9 cellular contexts compared by ENCODE assay signal in genomic region chr12:48104531-48104930, GRCh38. TPM values are rescaled to one million over a fixed set of nuclear protein-coding genes. Genes with fewer than 3 reads are reported as not detected.
DNase-seq lines count a peak whose midpoint lies in the region; FAIRE-seq and TF ChIP-seq lines count a peak whose summit lies in the region.
"Had no signal": no experiment of that assay in that cellular context is flagged by ENCODE, and none has a peak within 500 bp of the region (broad histone marks: within the 10 kb centered on the region; RNA-seq: fewer than 3 reads in every experiment).

No MANE protein-coding gene starts in this region.

- H3K27me3 ChIP-seq in H1 (replicated peaks in 1 of 4; ENCODE audit: control insufficient read depth in 3 of 4, extremely low read depth in 1 of 4, insufficient read depth in 3 of 4, low read length in 3 of 4) (no peaks in the 10 kb centered on the region; a peak in 2 of 7 replicates), rectal smooth muscle tissue (ENCODE audit: control insufficient read depth, insufficient read depth, low read length) (no peaks in the 10 kb centered on the region), testis (no peaks in the 10 kb centered on the region), neuronal stem cell (ENCODE audit: control insufficient read depth in 3 of 3, insufficient read depth in 3 of 3, low read depth in 1 of 3, low read length in 3 of 3) (no peaks in the 10 kb centered on the region)

- H2BK15ac ChIP-seq in H1 (ENCODE audit: low read length) (no peak overlapping the region), neuronal stem cell (ENCODE audit: low read length) (no peak overlapping the region)

- peak; percentile 53 for DNase-seq in DMS53 (lab: John Stamatoyannopoulos, UW)
- no peak for DNase-seq in DMS53 treated with DMSO at 0.1 percent for 48 hours (lab: John Stamatoyannopoulos, UW; ENCODE audit: unreplicated experiment)
- peak; percentile 17 for DNase-seq in NCI-H69 (lab: John Stamatoyannopoulos, UW)
- DNase-seq in H1 (ENCODE audit: low read depth in 1 of 2, low spot score in 2 of 2), result no peak
- DNase-seq in testis, result no peak
- DNase-seq in neuronal stem cell (ENCODE audit: low spot score), result no peak
- DNase-seq in pons (ENCODE audit: low spot score), result no peak

- H3K23me2 ChIP-seq in H1 (ENCODE audit: low read depth, low read length), result 0 out of 2 replicates have a peak, but pooled peaks cover 2% of the 10 kb centered on the region

- no peak overlapping the region for H4K91ac ChIP-seq in H1 (replicated peaks; ENCODE audit: insufficient read length, low read length)
- H4K91ac ChIP-seq in neuronal stem cell (ENCODE audit: low read depth, low read length, poor library complexity), result no peak overlapping the region

- H3K23ac ChIP-seq in H1 (ENCODE audit: insufficient read length) (no peak overlapping the region), neuronal stem cell (ENCODE audit: low read depth, low read length, poor library complexity) (no peak overlapping the region)

- POLR2A ChIA-PET in H1 (lab: Charles Lee; ENCODE audit: partially characterized antibody), result interaction anchor here (1.7 to 7.5 kb wide), 3 partner anchors 15 to 53 kb away, joined by 5 to 56 read pairs (median 21); partner anchors contain the start of genes ASB8 and PFKM

- no peaks in the 10 kb centered on the region for H3K36me3 ChIP-seq in H1 (ENCODE audit: control insufficient read depth in 2 of 4, insufficient read depth in 4 of 4, low read length in 3 of 4)
- no peaks in the 10 kb centered on the region for H3K36me3 ChIP-seq in rectal smooth muscle tissue (ENCODE audit: control insufficient read depth, insufficient read depth, low read length)
- no peaks in the 10 kb centered on the region for H3K36me3 ChIP-seq in testis (ENCODE audit: low read depth, missing control alignments)
- H3K36me3 ChIP-seq in neuronal stem cell (replicated peaks in 1 of 2; ENCODE audit: control insufficient read depth in 2 of 2, insufficient read depth in 2 of 2, low read length in 2 of 2), result peaks cover 0 to 17% of the 10 kb centered on the region in 2 donors

- TF ChIP-seq RAD21 in H1 (IDR thresholded peaks at IDR 0.05 in 1 of 2, conservative IDR thresholded peaks at IDR 0.05 in 1 of 2; ENCODE audit: low read depth in 2 of 2, low read length in 2 of 2), result no peak

- H4K8ac ChIP-seq in H1 (ENCODE audit: extremely low read depth, insufficient read depth, low read length), result no peak overlapping the region
- no peak overlapping the region for H4K8ac ChIP-seq in neuronal stem cell (ENCODE audit: low read depth, low read length)

- H2BK12ac ChIP-seq in H1 (ENCODE audit: low read depth, low read length), result no peak overlapping the region
- no peak overlapping the region for H2BK12ac ChIP-seq in neuronal stem cell (ENCODE audit: low read length)

- H3K9ac ChIP-seq in H1 (replicated peaks in 1 of 4; ENCODE audit: extremely low read depth in 1 of 4, low read depth in 3 of 4, low read length in 3 of 4) (peak overlapping the region in 1 of 4 experiments; percentile 35; a peak in 2 of 7 replicates), rectal smooth muscle tissue (ENCODE audit: low read length) (no peak overlapping the region), neuronal stem cell (ENCODE audit: low read depth, low read length, poor library complexity) (no peak overlapping the region)

- TF ChIP-seq CTCF in H1 (IDR thresholded peaks at IDR 0.05; ENCODE audit: control extremely low read depth in 1 of 3, insufficient read depth in 1 of 3, low read depth in 1 of 3, low read length in 3 of 3) (no peak), testis (IDR thresholded peaks at IDR 0.05) (no peak)

- no peaks in the 10 kb centered on the region for H4K20me1 ChIP-seq in H1 (replicated peaks in 1 of 2; ENCODE audit: control insufficient read depth in 1 of 2, insufficient read depth in 2 of 2, low read length in 2 of 2)

- no peak overlapping the region for H4K5ac ChIP-seq in H1 (ENCODE audit: insufficient read length, low read depth, low read length)

- no peak overlapping the region for H2BK5ac ChIP-seq in H1 (ENCODE audit: low read depth, low read length)
- H2BK5ac ChIP-seq in neuronal stem cell (ENCODE audit: low read length), result no peak overlapping the region

- no peak overlapping the region for H3K56ac ChIP-seq in H1 (replicated peaks; ENCODE audit: insufficient read length, low read depth, low read length)

- H3K4me2 ChIP-seq in H1 (ENCODE audit: insufficient read depth in 1 of 2, low read depth in 2 of 2, low read length in 2 of 2) (peak overlapping the region; percentile 84 to 90), neuronal stem cell (ENCODE audit: insufficient read depth, low read length, poor library complexity, severe bottlenecking) (no peak overlapping the region)

- no peak overlapping the region for H2BK20ac ChIP-seq in H1 (ENCODE audit: low read length)

- H3K14ac ChIP-seq in H1 (ENCODE audit: insufficient read length), result no peak overlapping the region
- H3K14ac ChIP-seq in neuronal stem cell (ENCODE audit: low read length), result no peak overlapping the region

- no peak overlapping the region for H2AK5ac ChIP-seq in H1 (ENCODE audit: low read depth, low read length)
- no peak overlapping the region for H2AK5ac ChIP-seq in neuronal stem cell (ENCODE audit: low read depth, low read length)

- H3K79me1 ChIP-seq in H1 (ENCODE audit: low read depth, low read length), result peaks cover 3% of the 10 kb centered on the region; the same call in 1 of the 2 replicates
- no peaks in the 10 kb centered on the region for H3K79me1 ChIP-seq in neuronal stem cell (ENCODE audit: low read depth, low read length)

- peaks cover 6 to 52% of the 10 kb centered on the region in 2 experiments; a peak in 3 of 4 replicates for H3K79me2 ChIP-seq in H1 (ENCODE audit: control insufficient read depth in 1 of 2, insufficient read depth in 2 of 2, low read length in 2 of 2)

- TF ChIP-seq POLR2A in H1 (IDR thresholded peaks at IDR 0.05; ENCODE audit: control extremely low read depth in 1 of 2, low read depth in 2 of 2, low read length in 2 of 2), result no peak
- no peak for TF ChIP-seq POLR2A in testis (IDR thresholded peaks at IDR 0.05)

- 90% methylated on average over 4 of the region's 4 CpGs; no CpG with 5 or more reads in 1 of the 2 experiments for WGBS in H1 (ENCODE audit: extremely low coverage in 1 of 2, insufficient coverage in 1 of 2, insufficient read length in 1 of 2, insufficient replicate concordance in 2 of 2, low coverage in 1 of 2, low lambda C conversion rate in 2 of 2, missing lambda C conversion rate in 1 of 2), 2 experiments
- 40 to 58% methylated on average over 4 of the region's 4 CpGs for WGBS in testis, 2 donors
- 100% methylated on average over 2 of the region's 4 CpGs; no CpG with 5 or more reads in 1 of the 2 donors for WGBS in neuronal stem cell (ENCODE audit: extremely low coverage in 2 of 2, insufficient read length in 2 of 2, insufficient replicate concordance in 1 of 2), 2 donors

- intact Hi-C loops in testis (cut with DNase I; ENCODE audit: low total_unique reads), result no loop called here

- H3K4me3 ChIP-seq in H1 (ENCODE audit: extremely low read depth in 1 of 4, insufficient read depth in 2 of 4, low read depth in 3 of 4, low read length in 4 of 4) (peak overlapping the region; percentile 93 to 99 (median 96); a peak in 7 of 8 replicates), rectal smooth muscle tissue (ENCODE audit: low read length) (peak overlapping the region; percentile 43), testis (peak overlapping the region in 1 of 2 donors; percentile 87), neuronal stem cell (ENCODE audit: low read length in 2 of 2) (peak overlapping the region in 1 of 2 donors; percentile 71)

- no peak for TF ChIP-seq EP300 in H1 (IDR thresholded peaks at IDR 0.05; ENCODE audit: borderline replicate concordance in 1 of 2, low read depth in 2 of 2, low read length in 2 of 2)

- H2AFZ ChIP-seq in H1 (ENCODE audit: low read length) (no peak overlapping the region), neuronal stem cell (ENCODE audit: low read length) (no peak overlapping the region)

- H3K9me3 ChIP-seq in H1 (ENCODE audit: insufficient read depth in 2 of 2, low read depth in 1 of 2, low read length in 1 of 2) (no peaks in the 10 kb centered on the region), testis (no peaks in the 10 kb centered on the region), neuronal stem cell (replicated peaks in 1 of 2; ENCODE audit: control insufficient read depth in 2 of 2, insufficient read depth in 1 of 2, low read depth in 1 of 2, low read length in 2 of 2) (no peaks in the 10 kb centered on the region)

- peaks cover 0 to 6% (median 3%) of the 10 kb centered on the region in 4 experiments; a peak in 4 of 7 replicates for H3K4me1 ChIP-seq in H1 (replicated peaks in 1 of 4; ENCODE audit: control insufficient read depth in 3 of 4, insufficient read depth in 4 of 4, low read length in 3 of 4)
- H3K4me1 ChIP-seq in rectal smooth muscle tissue (ENCODE audit: control insufficient read depth, insufficient read depth, low read length), result peaks cover 15% of the 10 kb centered on the region
- peaks cover 15% of the 10 kb centered on the region for H3K4me1 ChIP-seq in testis
- H3K4me1 ChIP-seq in neuronal stem cell (ENCODE audit: control insufficient read depth in 2 of 2, insufficient read depth in 1 of 2, low read depth in 1 of 2, low read length in 2 of 2), result peaks cover 4 to 10% of the 10 kb centered on the region in 2 donors

- no peak overlapping the region for H3K27ac ChIP-seq in H1 (ENCODE audit: low read depth, low read length)
- H3K27ac ChIP-seq in rectal smooth muscle tissue (ENCODE audit: low read depth, low read length), result no peak overlapping the region
- no peak overlapping the region for H3K27ac ChIP-seq in testis
- no peak overlapping the region for H3K27ac ChIP-seq in neuronal stem cell (replicated peaks; ENCODE audit: low read length)

- no peak overlapping the region for H3K18ac ChIP-seq in H1 (ENCODE audit: extremely low read depth, low read length)
- H3K18ac ChIP-seq in neuronal stem cell (ENCODE audit: low read length), result no peak overlapping the region

- no peak overlapping the region for H2BK120ac ChIP-seq in H1 (replicated peaks; ENCODE audit: low read depth, low read length)
- H2BK120ac ChIP-seq in neuronal stem cell (ENCODE audit: low read depth, low read length), result no peak overlapping the region

- FAIRE-seq in H1 (lab: Jason Lieb, UNC), result no peak
- FAIRE-seq: A204.1 had no signal

- H3K4ac ChIP-seq in H1 (replicated peaks; ENCODE audit: insufficient read length, low read depth, low read length) (no peak overlapping the region), neuronal stem cell (ENCODE audit: low read length) (no peak overlapping the region)

- CTCF ChIA-PET in H1 (lab: Charles Lee; ENCODE audit: partially characterized antibody), result interaction anchor here (0.6 to 1.7 kb wide), 3 partner anchors 15 to 213 kb away, joined by 3 to 5 read pairs (median 3); no protein-coding TSS in a partner anchor

RNA-seq across cellular contexts. Expression of gene SENP1, which starts 1.3 kb away (rescaled TPM):
- total RNA-seq in H1 (2021; fragmentation: NEBNext Ultra II Directional; extraction: Animal tissue kit (Norgen Biotek cat#: 25700)), result 29.8 and 31.5 TPM in 2 replicates
- polyA plus RNA-seq in H1 (2011; rRNA removed), result 9.5 and 14.2 TPM in 2 replicates
- 12.6 TPM for polyA plus RNA-seq in H1 (2011; cell fraction: cytosol; rRNA removed)
- 9.8 TPM for polyA plus RNA-seq in H1 (2011; cell fraction: nucleus; rRNA removed)
- polyA plus RNA-seq in H1 (2012, experiment 1 of 2), result 9.6 to 15.5 TPM (median 12.5 TPM) in 4 replicates
- polyA plus RNA-seq in H1 (2012, experiment 2 of 2), result 1.3 TPM
- 16.9 TPM for polyA plus RNA-seq in H1 (2013, experiment 1 of 2)
- 16.0 TPM for polyA plus RNA-seq in H1 (2013, experiment 2 of 2)
- 40.5 and 56.9 TPM in 2 replicates for polyA minus RNA-seq in H1 (2011; rRNA and poly(A)+ RNA removed)
- polyA minus RNA-seq in H1 (2011; cell fraction: cytosol; rRNA and poly(A)+ RNA removed), result 20.7 TPM
- polyA minus RNA-seq in H1 (2011; cell fraction: nucleus; rRNA and poly(A)+ RNA removed), result 39.5 TPM
- total RNA-seq in testis, result 100 to 1,000 TPM in 1 of 2 donors, 10 to 100 TPM in 1; 84.2 to 105 TPM
- polyA plus RNA-seq in testis (ENCODE audit: insufficient read depth, low read depth, low replicate concordance), result 148 TPM
- 20.2 TPM for polyA plus RNA-seq in neuronal stem cell (2013, experiment 1 of 2)
- polyA plus RNA-seq in neuronal stem cell (2013, experiment 2 of 2), result 20.8 TPM

RNA-seq across cellular contexts. Expression of gene PFKM, which starts 14.6 kb away (rescaled TPM):
- total RNA-seq in H1 (2021; fragmentation: NEBNext Ultra II Directional; extraction: Animal tissue kit (Norgen Biotek cat#: 25700)), result 106 and 109 TPM in 2 replicates
- polyA plus RNA-seq in H1 (2011; rRNA removed) (62.6 and 73.7 TPM in 2 replicates), testis (ENCODE audit: insufficient read depth, low read depth, low replicate concordance) (190 TPM)
- 88.9 TPM for polyA plus RNA-seq in H1 (2011; cell fraction: cytosol; rRNA removed)
- 120 TPM for polyA plus RNA-seq in H1 (2011; cell fraction: nucleus; rRNA removed)
- 119 to 125 TPM (median 122 TPM) in 4 replicates for polyA plus RNA-seq in H1 (2012, experiment 1 of 2)
- polyA plus RNA-seq in H1 (2012, experiment 2 of 2), result 25.5 TPM
- polyA plus RNA-seq in H1 (2013, experiment 1 of 2), result 35.6 TPM
- polyA plus RNA-seq in H1 (2013, experiment 2 of 2), result 32.4 TPM
- 127 and 159 TPM in 2 replicates for polyA minus RNA-seq in H1 (2011; rRNA and poly(A)+ RNA removed)
- 44.6 TPM for polyA minus RNA-seq in H1 (2011; cell fraction: cytosol; rRNA and poly(A)+ RNA removed)
- 92.9 TPM for polyA minus RNA-seq in H1 (2011; cell fraction: nucleus; rRNA and poly(A)+ RNA removed)
- total RNA-seq in testis, result 100 to 1,000 TPM in 1 of 2 donors, 10 to 100 TPM in 1; 99.6 to 104 TPM
- 68.0 TPM for polyA plus RNA-seq in neuronal stem cell (2013, experiment 1 of 2)
- polyA plus RNA-seq in neuronal stem cell (2013, experiment 2 of 2), result 69.3 TPM

RNA-seq across cellular contexts. Expression of gene ASB8, which starts 52.8 kb away (rescaled TPM):
- 8.1 and 8.3 TPM in 2 replicates for total RNA-seq in H1 (2021; fragmentation: NEBNext Ultra II Directional; extraction: Animal tissue kit (Norgen Biotek cat#: 25700))
- polyA plus RNA-seq in H1 (2011; rRNA removed), result 3.8 and 4.2 TPM in 2 replicates
- 7.7 TPM for polyA plus RNA-seq in H1 (2011; cell fraction: cytosol; rRNA removed)
- polyA plus RNA-seq in H1 (2011; cell fraction: nucleus; rRNA removed), result 5.0 TPM
- 7.5 to 10.4 TPM (median 8.3 TPM) in 4 replicates for polyA plus RNA-seq in H1 (2012, experiment 1 of 2)
- 5.9 TPM for polyA plus RNA-seq in H1 (2012, experiment 2 of 2)
- polyA plus RNA-seq in H1 (2013, experiment 1 of 2), result 4.8 TPM
- polyA plus RNA-seq in H1 (2013, experiment 2 of 2), result 4.6 TPM
- 12.5 and 15.9 TPM in 2 replicates for polyA minus RNA-seq in H1 (2011; rRNA and poly(A)+ RNA removed)
- polyA minus RNA-seq in H1 (2011; cell fraction: cytosol; rRNA and poly(A)+ RNA removed), result 3.4 TPM
- 7.7 TPM for polyA minus RNA-seq in H1 (2011; cell fraction: nucleus; rRNA and poly(A)+ RNA removed)
- 10 to 100 TPM; 34.7 to 55.4 TPM for total RNA-seq in testis
- polyA plus RNA-seq in testis (ENCODE audit: insufficient read depth, low read depth, low replicate concordance), result 46.8 TPM
- 6.1 TPM for polyA plus RNA-seq in neuronal stem cell (2013, experiment 1 of 2)
- polyA plus RNA-seq in neuronal stem cell (2013, experiment 2 of 2), result 6.7 TPM

Comparison
In these comparisons a context has a peak if more than half of its experiments do, and no peak if none do; other contexts are left out.
1. DNase-seq: peak in DMS53 (single experiment) and NCI-H69 (single experiment); none in DMS53 treated with DMSO at 0.1 percent for 48 hours (single experiment), H1 (0 of 2), testis (single experiment), neuronal stem cell (single experiment) and pons (single experiment).